18 cellular contexts compared by ENCODE assay signal in genomic region chr3:116263842-116264545, GRCh38.
DNase-seq lines count a peak whose midpoint lies in the region; ATAC-seq and TF ChIP-seq lines count a peak whose summit lies in the region.
"Had no signal": no experiment of that assay in that cellular context is flagged by ENCODE, and none has a peak within 500 bp of the region (broad histone marks: within the 10 kb centered on the region; RNA-seq: fewer than 3 reads in every experiment).

No MANE protein-coding gene starts in this region.

- in situ Hi-C loops in astrocyte of the spinal cord (cut with HindIII; ENCODE audit: low sequenced_read_pairs): no loop called here

- no peaks in the 10 kb centered on the region for H3K79me2 ChIP-seq in smooth muscle cell (ENCODE audit: low read depth)

- intact Hi-C loops in Right ventricle myocardium inferior (cut with DNase I): no loop called here
- intact Hi-C loops in cardiac septum (cut with DNase I): no loop called here
- intact Hi-C loops in left ventricle myocardium superior (cut with micrococcal nuclease): no loop called here

- H3K4me3 ChIP-seq in astrocyte of the spinal cord (ENCODE audit: low read depth, low read length) (no peak overlapping the region), smooth muscle cell (no peak overlapping the region)

- TF ChIP-seq CTCF in astrocyte of the spinal cord (IDR thresholded peaks at IDR 0.05; ENCODE audit: low read depth, low read length) (no peak), smooth muscle cell (IDR thresholded peaks at IDR 0.05; ENCODE audit: borderline replicate concordance, insufficient read depth, poor library complexity, severe bottlenecking) (no peak)

- H3K27ac ChIP-seq in smooth muscle cell (ENCODE audit: low read depth): peak overlapping the region; percentile 70
- H3K27ac ChIP-seq: epithelial cell of prostate had no signal

- WGBS in smooth muscle cell (ENCODE audit: low lambda C conversion rate): 59% methylated on average over 5 of the region's 5 CpGs

- peaks cover 6% of the 10 kb centered on the region for H3F3A ChIP-seq in smooth muscle cell (ENCODE audit: low read depth)

- H3K9me3 ChIP-seq in smooth muscle cell (replicated peaks; ENCODE audit: low read depth): no peaks in the 10 kb centered on the region

- H3K4me2 ChIP-seq in smooth muscle cell: peak overlapping the region; percentile 72

- peaks cover 14% of the 10 kb centered on the region for H3K4me1 ChIP-seq in smooth muscle cell (ENCODE audit: low read depth)

- H3K9ac ChIP-seq in smooth muscle cell (ENCODE audit: low read depth): no peak overlapping the region

- peak overlapping the region; percentile 34 for H2AFZ ChIP-seq in smooth muscle cell (ENCODE audit: low read depth)

- TF ChIP-seq POLR2A in erythroblast (IDR thresholded peaks at IDR 0.05; ENCODE audit: low read length): no peak

- ATAC-seq in Right ventricle myocardium inferior: peak; percentile 84
- peak; percentile 86 for ATAC-seq in left ventricle myocardium superior
- ATAC-seq in GM21576 (IDR thresholded peaks at IDR 0.05; ENCODE audit: unreplicated experiment): no peak
- ATAC-seq: activated CD4-positive, CD25-positive, alpha-beta regulatory T cell treated with anti-CD3 and anti-CD28 coated beads, Interleukin-2, amount 50 U/mL, for 24 hours; activated CD8-positive, alpha-beta memory T cell treated with anti-CD3 and anti-CD28 coated beads, Interleukin-2, amount 10 ng/mL, durations not matched to agents 7 days and 5 days; left colon had no signal

- no peaks in the 10 kb centered on the region for H3K27me3 ChIP-seq in smooth muscle cell (ENCODE audit: low read depth)

- DNase-seq in Right ventricle myocardium inferior (ENCODE audit: missing footprints) (no peak), cardiac septum (ENCODE audit: low spot score) (no peak), astrocyte of the spinal cord (ENCODE audit: low read depth, low spot score) (peak; percentile 33), left ventricle myocardium superior (no peak), smooth muscle cell (lab: John Stamatoyannopoulos, UW; ENCODE audit: unreplicated experiment) (no peak), CD1c-positive myeloid dendritic cell (ENCODE audit: extremely low spot score) (no peak), erythroblast (lab: John Stamatoyannopoulos, UW) (no peak)
- DNase-seq: activated CD8-positive, alpha-beta memory T cell treated with anti-CD3 and anti-CD28 coated beads, Interleukin-2, amount 10 ng/mL, durations not matched to agents 7 days and 5 days; activated effector memory CD4-positive, alpha-beta T cell treated with anti-CD3 and anti-CD28 coated beads, Interleukin-2, amount 50 U/mL, for 16 hours; anterior cingulate cortex; CD8-positive, alpha-beta memory T cell; hippocampal formation; left colon; NCI-H2029; NCI-H524 treated with DMSO at 0.1 percent for 48 hours had no signal

- no peaks in the 10 kb centered on the region for H4K20me1 ChIP-seq in smooth muscle cell (ENCODE audit: low read depth)

- no peaks in the 10 kb centered on the region for H3K36me3 ChIP-seq in smooth muscle cell (ENCODE audit: low read depth)
